8 cellular contexts compared by ENCODE assay signal in the genomic region with DNA sequence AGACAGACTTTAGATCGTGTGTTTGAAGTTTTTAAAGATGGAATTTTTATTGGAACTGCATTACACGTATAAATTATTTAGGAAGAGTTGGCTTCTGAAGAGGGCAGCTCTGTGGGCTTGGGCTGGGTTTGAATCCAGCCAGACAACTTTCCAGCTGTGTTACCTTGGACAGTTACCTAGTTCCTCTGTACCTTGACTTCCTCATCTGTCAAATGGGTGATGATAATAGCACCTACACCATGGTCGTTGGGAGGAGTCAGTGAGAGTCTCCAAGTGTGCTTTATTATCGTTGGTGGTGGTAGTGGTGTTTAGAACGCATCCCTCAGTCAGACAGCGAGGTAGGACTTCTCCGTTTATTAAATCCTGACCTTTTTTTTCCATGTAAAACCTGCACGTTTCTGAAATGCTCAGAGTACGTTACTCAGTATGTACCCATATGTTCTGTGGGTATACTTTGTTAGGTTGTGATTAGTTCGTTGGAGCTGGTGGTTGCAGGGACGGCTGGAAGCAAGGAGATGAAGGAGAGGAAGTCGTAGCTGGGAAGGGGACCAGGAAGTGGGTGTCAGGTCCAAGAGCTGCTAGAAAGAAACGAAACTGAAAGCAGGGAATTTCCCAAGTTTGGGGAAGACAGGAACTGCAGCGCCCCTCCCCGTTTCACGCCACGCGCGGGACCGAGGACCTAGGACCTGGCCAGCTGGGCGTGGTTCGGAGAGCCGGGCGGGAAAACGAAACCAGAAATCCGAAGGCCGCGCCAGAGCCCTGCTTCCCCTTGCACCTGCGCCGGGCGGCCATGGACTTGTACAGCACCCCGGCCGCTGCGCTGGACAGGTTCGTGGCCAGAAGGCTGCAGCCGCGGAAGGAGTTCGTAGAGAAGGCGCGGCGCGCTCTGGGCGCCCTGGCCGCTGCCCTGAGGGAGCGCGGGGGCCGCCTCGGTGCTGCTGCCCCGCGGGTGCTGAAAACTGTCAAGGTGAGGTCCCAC. TPM values are rescaled to one million over a fixed set of nuclear protein-coding genes. Genes with fewer than 3 reads are reported as not detected.
DNase-seq lines count a peak whose midpoint lies in the region; ATAC-seq and TF ChIP-seq lines count a peak whose summit lies in the region.

TSS of gene OAS3 (plus strand) at position 734 of the 979 bp plus-strand sequence. CDS start at position 791, 57 bp downstream.

- ATAC-seq in HG03432 (IDR thresholded peaks at IDR 0.05; ENCODE audit: unreplicated experiment) (peak; percentile 51), GM21737 (IDR thresholded peaks at IDR 0.05; ENCODE audit: unreplicated experiment) (no peak)

- H3K4me1 ChIP-seq in SJCRH30, result no peaks in the 10 kb centered on the region

- peak within 1 kb of the TSS; percentile 39 for H3K4me3 ChIP-seq in SJCRH30

- CTCF ChIA-PET in activated naive CD4-positive, alpha-beta T cell treated with anti-CD3 and anti-CD28 coated beads for 36 hours (lab: Charles Lee), result interaction anchor here (0.9 to 1.6 kb wide), 6 partner anchors 31 to 55 kb away, joined by 3 to 9 read pairs (median 4); partner anchors contain the start of genes OAS1 and OAS2

- no peak within 1 kb of the TSS for H3K27ac ChIP-seq in SJCRH30

- peaks cover 1% of the 10 kb centered on the region for H3K36me3 Mint-ChIP-seq in activated naive CD4-positive, alpha-beta T cell treated with anti-CD3 and anti-CD28 coated beads for 36 hours (ENCODE audit: low read depth)

- peak; percentile 2 for TF ChIP-seq CTCF in GM10266 (IDR thresholded peaks at IDR 0.05; ENCODE audit: control insufficient read depth, insufficient read depth, low read depth, missing control alignments)

- H3K27me3 Mint-ChIP-seq in activated naive CD4-positive, alpha-beta T cell treated with anti-CD3 and anti-CD28 coated beads for 36 hours (ENCODE audit: low read depth), result no peaks in the 10 kb centered on the region

- peak; percentile 63 for DNase-seq in GM10266 (ENCODE audit: extremely low spot score)
- peak; percentile 6 for DNase-seq in SJCRH30
- DNase-seq in activated naive CD4-positive, alpha-beta T cell treated with anti-CD3 and anti-CD28 coated beads for 36 hours, result peak; percentile 61
- peak; percentile 47 for DNase-seq in globus pallidus (ENCODE audit: low spot score)
- DNase-seq in occipital lobe (lab: John Stamatoyannopoulos, UW), result peak; percentile 33
- DNase-seq in superior temporal gyrus (ENCODE audit: extremely low spot score), result peak; percentile 44

- no peaks in the 10 kb centered on the region for H3K27me3 ChIP-seq in SJCRH30

- H3K9me3 Mint-ChIP-seq in activated naive CD4-positive, alpha-beta T cell treated with anti-CD3 and anti-CD28 coated beads for 36 hours, result no peaks in the 10 kb centered on the region

- H3K4me1 Mint-ChIP-seq in activated naive CD4-positive, alpha-beta T cell treated with anti-CD3 and anti-CD28 coated beads for 36 hours (ENCODE audit: low read depth), result peaks cover 31% of the 10 kb centered on the region

- intact Hi-C loops in activated naive CD4-positive, alpha-beta T cell treated with anti-CD3 and anti-CD28 coated beads for 36 hours (cut with micrococcal nuclease), result loop anchor here (1.0 to 2.0 kb wide), 3 partner anchors 31 to 40 kb away; partner anchors contain the start of genes OAS1 and OAS2

- H3K4me3 Mint-ChIP-seq in activated naive CD4-positive, alpha-beta T cell treated with anti-CD3 and anti-CD28 coated beads for 36 hours, result peak within 1 kb of the TSS; percentile 80

- no peaks in the 10 kb centered on the region for H3K36me3 ChIP-seq in SJCRH30

- H3K27ac Mint-ChIP-seq in activated naive CD4-positive, alpha-beta T cell treated with anti-CD3 and anti-CD28 coated beads for 36 hours, result peak within 1 kb of the TSS; percentile 67

- H3K9me3 ChIP-seq in SJCRH30 (replicated peaks), result no peaks in the 10 kb centered on the region

RNA-seq across cellular contexts. Expression of gene OAS3, which starts in this region (rescaled TPM):
- 0.45 and 0.76 TPM in 2 replicates for total RNA-seq in SJCRH30 (2014; rRNA removed; shearing (Covaris generic))
- total RNA-seq in activated naive CD4-positive, alpha-beta T cell treated with anti-CD3 and anti-CD28 coated beads for 36 hours, result 10 to 100 TPM; 26.1 to 28.0 TPM
- 1.6 TPM for total RNA-seq in occipital lobe

Comparison
In these comparisons a context has a peak if more than half of its experiments do, and no peak if none do; other contexts are left out.
1. RNA of gene OAS3 (total RNA-seq): 26.1 to 28.0 TPM in activated naive CD4-positive, alpha-beta T cell treated with anti-CD3 and anti-CD28 coated beads for 36 hours; 1.6 TPM in occipital lobe (single experiment) and 0.45 to 0.76 TPM in SJCRH30; every median in the first group is over 10 times any median in the second.
2. Peak in DNase-seq and H3K4me3 ChIP-seq in SJCRH30; RNA of the gene not detected or under 1 TPM.
3. DNase-seq: peak in every context shown above with its lines; median percentile 63 in GM10266; 61 in activated naive CD4-positive, alpha-beta T cell treated with anti-CD3 and anti-CD28 coated beads for 36 hours; 47 in globus pallidus; 44 in superior temporal gyrus; 33 in occipital lobe; 6 in SJCRH30.